Comparison of ENCODE assay signal across 14 cellular contexts in genomic region chr6:32095338-32096086, GRCh38. TPM values are rescaled to one million over a fixed set of nuclear protein-coding genes. Genes with fewer than 3 reads are reported as not detected.
DNase-seq lines count a peak whose midpoint lies in the region; ATAC-seq, FAIRE-seq and TF ChIP-seq lines count a peak whose summit lies in the region.
"Had no signal": no experiment of that assay in that cellular context is flagged by ENCODE, and none has a peak within 500 bp of the region (broad histone marks: within the 10 kb centered on the region; RNA-seq: fewer than 3 reads in every experiment).

No MANE protein-coding gene starts in this region.

- TF ChIP-seq EP300 in H1 (IDR thresholded peaks at IDR 0.05; ENCODE audit: borderline replicate concordance in 1 of 2, low read depth in 2 of 2, low read length in 2 of 2): no peak

- H2BK15ac ChIP-seq in H9 (ENCODE audit: low read depth, low read length) (no peak overlapping the region), H1 (ENCODE audit: low read length) (0 out of 2 replicates have a peak overlapping the region, but pooled peaks have one; percentile 46)

- H3K23me2 ChIP-seq in H9 (ENCODE audit: insufficient read length, low read depth, low read length, poor library complexity, severe bottlenecking) (no peaks in the 10 kb centered on the region), H1 (ENCODE audit: low read depth, low read length) (no peaks in the 10 kb centered on the region)

- no peak overlapping the region; a peak in 1 of 7 replicates for H3K27ac Mint-ChIP-seq in H9
- H3K27ac Mint-ChIP-seq: stimulated activated memory B cell treated with anti-CD40 and anti-IgM and Interleukin-4, amounts not matched to agents 10 μg/mL and 1 μg/mL and 100 μg/mL, for 72 hours had no signal

- no peak overlapping the region for H3T11ph ChIP-seq in H9 (ENCODE audit: low read length)

- H4K5ac ChIP-seq in H9 (ENCODE audit: insufficient read length, low read depth, low read length) (no peak overlapping the region), H1 (ENCODE audit: insufficient read length, low read depth, low read length) (no peak overlapping the region)

- H2AFZ ChIP-seq in H9 (ENCODE audit: low read length): no peak overlapping the region
- no peak overlapping the region for H2AFZ ChIP-seq in H1 (ENCODE audit: low read length)
- H2AFZ ChIP-seq in osteoblast (ENCODE audit: low read length): no peak overlapping the region

- no peak for TF ChIP-seq POLR2A in H1 (IDR thresholded peaks at IDR 0.05; ENCODE audit: control extremely low read depth in 1 of 2, low read depth in 2 of 2, low read length in 2 of 2)
- TF ChIP-seq POLR2A in Peyer's patch (IDR thresholded peaks at IDR 0.05): no peak

- no peak overlapping the region for H3K4me3 ChIP-seq in AG04450 (ENCODE audit: low read depth, low read length)
- H3K4me3 ChIP-seq in H1 (ENCODE audit: extremely low read depth in 1 of 4, insufficient read depth in 2 of 4, low read depth in 3 of 4, low read length in 4 of 4): no peak overlapping the region
- no peak overlapping the region for H3K4me3 ChIP-seq in osteoblast (ENCODE audit: insufficient read depth, low read length)
- no peak overlapping the region for H3K4me3 ChIP-seq in Peyer's patch
- H3K4me3 ChIP-seq: adrenal gland had no signal

- H3K23ac ChIP-seq in H9 (ENCODE audit: insufficient read length, low read depth, low read length) (no peak overlapping the region), H1 (ENCODE audit: insufficient read length) (no peak overlapping the region)

- no peak overlapping the region for H3K4me3 Mint-ChIP-seq in H9
- H3K4me3 Mint-ChIP-seq: stimulated activated memory B cell treated with anti-CD40 and anti-IgM and Interleukin-4, amounts not matched to agents 10 μg/mL and 1 μg/mL and 100 μg/mL, for 72 hours had no signal

- no peaks in the 10 kb centered on the region for H3K36me3 Mint-ChIP-seq in H9 (ENCODE audit: insufficient read depth in 1 of 3, low read depth in 3 of 3)
- H3K36me3 Mint-ChIP-seq: stimulated activated memory B cell treated with anti-CD40 and anti-IgM and Interleukin-4, amounts not matched to agents 10 μg/mL and 1 μg/mL and 100 μg/mL, for 72 hours had no signal

- H3K79me2 ChIP-seq in H9 (ENCODE audit: insufficient read depth, low read length) (no peaks in the 10 kb centered on the region), H1 (ENCODE audit: control insufficient read depth in 1 of 2, insufficient read depth in 2 of 2, low read length in 2 of 2) (no peaks in the 10 kb centered on the region), osteoblast (ENCODE audit: insufficient read depth, low read length) (no peaks in the 10 kb centered on the region)

- H2AK5ac ChIP-seq in H9 (ENCODE audit: insufficient read length, low read length): no peak overlapping the region
- H2AK5ac ChIP-seq in H1 (ENCODE audit: low read depth, low read length): no peak overlapping the region

- H2BK12ac ChIP-seq in H9 (ENCODE audit: insufficient read length, low read depth, low read length) (no peak overlapping the region), H1 (ENCODE audit: low read depth, low read length) (peak overlapping the region; percentile 75; the same call in 1 of the 2 replicates)

- no peak overlapping the region for H3K27ac ChIP-seq in AG04450 (ENCODE audit: low read depth, low read length)
- no peak overlapping the region for H3K27ac ChIP-seq in H9 (ENCODE audit: insufficient read length, low read depth, low read length)
- H3K27ac ChIP-seq in H1 (ENCODE audit: low read depth, low read length): no peak overlapping the region
- H3K27ac ChIP-seq in osteoblast (ENCODE audit: low read depth, low read length): no peak overlapping the region
- H3K27ac ChIP-seq in Peyer's patch: peak overlapping the region in 1 of 4 donors; percentile 1
- H3K27ac ChIP-seq: adrenal gland, neutrophil had no signal

- H2BK120ac ChIP-seq in H9 (ENCODE audit: low read depth, low read length, poor library complexity, severe bottlenecking): no peak overlapping the region
- no peak overlapping the region for H2BK120ac ChIP-seq in H1 (replicated peaks; ENCODE audit: low read depth, low read length)

- H2BK5ac ChIP-seq in H9 (ENCODE audit: insufficient read length, low read length) (no peak overlapping the region), H1 (ENCODE audit: low read depth, low read length) (no peak overlapping the region)

- H3K4me1 ChIP-seq in H9 (ENCODE audit: insufficient read depth, low read length) (no peaks in the 10 kb centered on the region), H1 (replicated peaks in 1 of 4; ENCODE audit: control insufficient read depth in 3 of 4, insufficient read depth in 4 of 4, low read length in 3 of 4) (no peaks in the 10 kb centered on the region), osteoblast (ENCODE audit: insufficient read depth, low read length) (peaks cover 14% of the 10 kb centered on the region), Peyer's patch (peaks cover 0 to 23% (median 0%) of the 10 kb centered on the region in 4 donors)

- CTCF ChIA-PET in AG04450 (lab: Charles Lee): interaction anchor here (2.9 kb wide), 1 partner anchor 23 kb away, joined by 11 read pairs; no protein-coding TSS in a partner anchor
- CTCF ChIA-PET in H1 (lab: Charles Lee; ENCODE audit: partially characterized antibody): interaction anchor here (0.7 to 9.3 kb wide), 12 partner anchors 8 to 207 kb away, joined by 3 to 63 read pairs (median 6); partner anchors contain the start of genes ATF6B and TNXB

- peak in 1 of 2 experiments; percentile 6; a peak in 1 of 4 replicates for TF ChIP-seq RAD21 in H1 (IDR thresholded peaks at IDR 0.05 in 1 of 2, conservative IDR thresholded peaks at IDR 0.05 in 1 of 2; ENCODE audit: low read depth in 2 of 2, low read length in 2 of 2)

- H3K27me3 ChIP-seq in AG04450 (ENCODE audit: control insufficient read depth, insufficient read depth, low read length) (peaks cover 61% of the 10 kb centered on the region), H9 (ENCODE audit: insufficient read depth, low read length) (no peaks in the 10 kb centered on the region), H1 (replicated peaks in 1 of 4; ENCODE audit: control insufficient read depth in 3 of 4, extremely low read depth in 1 of 4, insufficient read depth in 3 of 4, low read length in 3 of 4) (peaks cover 0 to 7% (median 1%) of the 10 kb centered on the region in 4 experiments; a peak in 2 of 7 replicates), osteoblast (ENCODE audit: insufficient read depth, low read length) (peaks cover 71% of the 10 kb centered on the region), Peyer's patch (peaks cover 3 to 15% of the 10 kb centered on the region in 2 donors)

- no peaks in the 10 kb centered on the region for H4K20me1 ChIP-seq in H9 (ENCODE audit: control insufficient read depth, insufficient read depth, insufficient read length)
- H4K20me1 ChIP-seq in H1 (replicated peaks in 1 of 2; ENCODE audit: control insufficient read depth in 1 of 2, insufficient read depth in 2 of 2, low read length in 2 of 2): no peaks in the 10 kb centered on the region
- peaks cover 3% of the 10 kb centered on the region for H4K20me1 ChIP-seq in osteoblast (ENCODE audit: insufficient read depth, low read length)

- H3K9me3 Mint-ChIP-seq in H9: no peaks in the 10 kb centered on the region; a peak in 1 of 5 replicates
- H3K9me3 Mint-ChIP-seq: stimulated activated memory B cell treated with anti-CD40 and anti-IgM and Interleukin-4, amounts not matched to agents 10 μg/mL and 1 μg/mL and 100 μg/mL, for 72 hours had no signal

- no CpG with 5 or more reads among the region's 30 CpGs for WGBS in H9 (ENCODE audit: extremely low coverage, insufficient read length, low lambda C conversion rate)
- 92% methylated on average over 30 of the region's 30 CpGs; no CpG with 5 or more reads in 1 of the 2 experiments for WGBS in H1 (ENCODE audit: extremely low coverage in 1 of 2, insufficient coverage in 1 of 2, insufficient read length in 1 of 2, insufficient replicate concordance in 2 of 2, low coverage in 1 of 2, low lambda C conversion rate in 2 of 2, missing lambda C conversion rate in 1 of 2), 2 experiments

- no peaks in the 10 kb centered on the region for H3K36me3 ChIP-seq in H1 (ENCODE audit: control insufficient read depth in 2 of 4, insufficient read depth in 4 of 4, low read length in 3 of 4)
- H3K36me3 ChIP-seq in osteoblast (ENCODE audit: insufficient read depth, low read length): no peaks in the 10 kb centered on the region
- no peaks in the 10 kb centered on the region for H3K36me3 ChIP-seq in Peyer's patch
- H3K36me3 ChIP-seq: adrenal gland, neutrophil had no signal

- no peaks in the 10 kb centered on the region for H3K79me1 ChIP-seq in H9 (ENCODE audit: insufficient read depth, low read depth, low read length, poor library complexity, severe bottlenecking)
- H3K79me1 ChIP-seq in H1 (ENCODE audit: low read depth, low read length): no peaks in the 10 kb centered on the region

- H3K4ac ChIP-seq in H9 (ENCODE audit: low read depth, low read length) (no peak overlapping the region), H1 (replicated peaks; ENCODE audit: insufficient read length, low read depth, low read length) (no peak overlapping the region)

- POLR2A ChIA-PET in AG04450 (lab: Yijun Ruan, JAX) (no interaction called here), H1 (lab: Charles Lee; ENCODE audit: partially characterized antibody) (interaction anchor here (1.0 to 1.1 kb wide), 2 partner anchors 9 to 11 kb away, joined by 3 to 4 read pairs; no protein-coding TSS in a partner anchor)

- H3K56ac ChIP-seq in H9 (ENCODE audit: insufficient read length, low read depth, low read length): no peak overlapping the region
- no peak overlapping the region for H3K56ac ChIP-seq in H1 (replicated peaks; ENCODE audit: insufficient read length, low read depth, low read length)

- DNase-seq in AG04450 (ENCODE audit: low read depth, low spot score): no peak
- DNase-seq in H9: no peak
- no peak for DNase-seq in H1 (ENCODE audit: low read depth in 1 of 2, low spot score in 2 of 2)
- peak; percentile 69 for DNase-seq in osteoblast (ENCODE audit: insufficient read length, low spot score, missing footprints)
- no peak for DNase-seq in Peyer's patch
- no peak for DNase-seq in stimulated activated CD4-positive, alpha-beta T cell treated with anti-CD3 and anti-CD28 coated beads, Interleukin-15, amount 100 ng/mL, for 24 hours
- no peak for DNase-seq in EL
- DNase-seq: activated CD8-positive, alpha-beta memory T cell treated with anti-CD3 and anti-CD28 coated beads, Interleukin-2, amount 50 U/mL, for 4 hours; adrenal gland; NCI-H1436 treated with DMSO at 0.1 percent for 48 hours; SHP77 treated with DMSO at 0.1 percent for 48 hours had no signal

- H3K4me2 ChIP-seq in H9 (ENCODE audit: insufficient read depth, insufficient read length, low read length) (no peak overlapping the region), H1 (ENCODE audit: insufficient read depth in 1 of 2, low read depth in 2 of 2, low read length in 2 of 2) (no peak overlapping the region; a peak in 1 of 4 replicates), osteoblast (ENCODE audit: insufficient read depth, low read length) (no peak overlapping the region)

- H3K14ac ChIP-seq in H9 (ENCODE audit: insufficient read depth, low read length) (no peak overlapping the region), H1 (ENCODE audit: insufficient read length) (no peak overlapping the region)

- no peak for FAIRE-seq in H1 (lab: Jason Lieb, UNC)

- no peak overlapping the region for H3K9ac ChIP-seq in H9 (ENCODE audit: extremely low read depth, insufficient read length, low read length)
- H3K9ac ChIP-seq in H1 (replicated peaks in 1 of 4; ENCODE audit: extremely low read depth in 1 of 4, low read depth in 3 of 4, low read length in 3 of 4): no peak overlapping the region

- H3K27me3 Mint-ChIP-seq in H9 (ENCODE audit: low read depth): peaks cover 4% of the 10 kb centered on the region

- H3K9me3 ChIP-seq in AG04450 (ENCODE audit: control insufficient read depth, insufficient read depth, low read length) (no peaks in the 10 kb centered on the region; the same call in 1 of the 2 replicates), H9 (ENCODE audit: control insufficient read depth, low read depth, low read length) (no peaks in the 10 kb centered on the region), H1 (ENCODE audit: insufficient read depth in 2 of 2, low read depth in 1 of 2, low read length in 1 of 2) (no peaks in the 10 kb centered on the region), osteoblast (ENCODE audit: low read depth, low read length) (no peaks in the 10 kb centered on the region), Peyer's patch (no peaks in the 10 kb centered on the region)
- H3K9me3 ChIP-seq: adrenal gland, neutrophil had no signal

- H3K18ac ChIP-seq in H9 (ENCODE audit: insufficient read length, low read depth, low read length) (no peak overlapping the region), H1 (ENCODE audit: extremely low read depth, low read length) (no peak overlapping the region)

- ATAC-seq in HG02678 (IDR thresholded peaks at IDR 0.05; ENCODE audit: unreplicated experiment): no peak
- ATAC-seq: stimulated activated memory B cell treated with anti-CD40 and anti-IgM and Interleukin-4, amounts not matched to agents 10 μg/mL and 1 μg/mL and 100 μg/mL, for 72 hours had no signal

- H4K8ac ChIP-seq in H9 (replicated peaks; ENCODE audit: insufficient read length, low read depth, low read length): no peak overlapping the region
- H4K8ac ChIP-seq in H1 (ENCODE audit: extremely low read depth, insufficient read depth, low read length): no peak overlapping the region

- H3K4me1 Mint-ChIP-seq in H9: no peaks in the 10 kb centered on the region; a peak in 1 of 4 replicates

- 0 out of 2 replicates have a peak, but pooled peaks have one; percentile 12 for TF ChIP-seq CTCF in AG04450 (IDR thresholded peaks at IDR 0.05; ENCODE audit: low read depth, low read length)
- peak; percentile 34; the same call in 1 of the 3 replicates for TF ChIP-seq CTCF in H9 (conservative IDR thresholded peaks at IDR 0.05)
- TF ChIP-seq CTCF in H1 (IDR thresholded peaks at IDR 0.05; ENCODE audit: control extremely low read depth in 1 of 3, insufficient read depth in 1 of 3, low read depth in 1 of 3, low read length in 3 of 3): peak; percentile 9 to 35 (median 33); a peak in 2 of 4 replicates
- peak; percentile 16 for TF ChIP-seq CTCF in osteoblast (IDR thresholded peaks at IDR 0.05; ENCODE audit: extremely low read depth, low read depth, low read length)
- no peak for TF ChIP-seq CTCF in Peyer's patch (IDR thresholded peaks at IDR 0.05)

- no peak overlapping the region for H4K91ac ChIP-seq in H9 (ENCODE audit: insufficient read length, low read depth, low read length)
- H4K91ac ChIP-seq in H1 (replicated peaks; ENCODE audit: insufficient read length, low read length): no peak overlapping the region

- H2BK20ac ChIP-seq in H9 (ENCODE audit: low read depth, low read length, poor library complexity, severe bottlenecking) (no peak overlapping the region), H1 (ENCODE audit: low read length) (no peak overlapping the region)

RNA-seq across cellular contexts. Expression of gene TNXB, which starts 13.6 kb away (rescaled TPM):
- polyA plus RNA-seq in AG04450 (2011; rRNA removed) (0.25 and 0.35 TPM in 2 replicates), H1 (2011; rRNA removed) (3.1 and 6.5 TPM in 2 replicates)
- 0.14 and 1.7 TPM in 2 replicates for polyA minus RNA-seq in AG04450 (2011; rRNA and poly(A)+ RNA removed)
- total RNA-seq in H9 (2021) (5.0 and 5.2 TPM in 2 replicates), osteoblast (8.3 and 11.9 TPM in 2 replicates), Peyer's patch (100 to 1,000 TPM in 2 of 4 donors, 10 to 100 TPM in 2; 38.5 to 301 (median 117) TPM)
- 4.8 and 5.5 TPM in 2 replicates for total RNA-seq in H1 (2021; fragmentation: NEBNext Ultra II Directional; extraction: Animal tissue kit (Norgen Biotek cat#: 25700))
- polyA plus RNA-seq in H1 (2011; cell fraction: cytosol; rRNA removed): 3.8 TPM
- polyA plus RNA-seq in H1 (2011; cell fraction: nucleus; rRNA removed): 19.4 TPM
- 2.7 to 5.3 TPM (median 4.8 TPM) in 4 replicates for polyA plus RNA-seq in H1 (2012, experiment 1 of 2)
- 2.0 TPM for polyA plus RNA-seq in H1 (2012, experiment 2 of 2)
- polyA plus RNA-seq in H1 (2013, experiment 1 of 2): 2.0 TPM
- polyA plus RNA-seq in H1 (2013, experiment 2 of 2): 2.4 TPM
- polyA minus RNA-seq in H1 (2011; rRNA and poly(A)+ RNA removed): 2.6 and 3.6 TPM in 2 replicates
- 5.5 TPM for polyA minus RNA-seq in H1 (2011; cell fraction: cytosol; rRNA and poly(A)+ RNA removed)
- polyA minus RNA-seq in H1 (2011; cell fraction: nucleus; rRNA and poly(A)+ RNA removed): 7.9 TPM

RNA-seq across cellular contexts. Expression of gene ATF6B, which starts 32.5 kb away (rescaled TPM):
- polyA plus RNA-seq in AG04450 (2011; rRNA removed) (39.2 and 60.0 TPM in 2 replicates), H1 (2011; rRNA removed) (42.2 and 66.3 TPM in 2 replicates)
- 43.7 and 58.2 TPM in 2 replicates for polyA minus RNA-seq in AG04450 (2011; rRNA and poly(A)+ RNA removed)
- total RNA-seq in H9 (2021) (44.0 and 45.3 TPM in 2 replicates), osteoblast (27.5 and 30.1 TPM in 2 replicates), Peyer's patch (100 to 1,000 TPM in 3 of 4 donors, 10 to 100 TPM in 1; 75.3 to 408 (median 156) TPM)
- 36.2 and 38.1 TPM in 2 replicates for total RNA-seq in H1 (2021; fragmentation: NEBNext Ultra II Directional; extraction: Animal tissue kit (Norgen Biotek cat#: 25700))
- polyA plus RNA-seq in H1 (2011; cell fraction: cytosol; rRNA removed): 37.2 TPM
- 118 TPM for polyA plus RNA-seq in H1 (2011; cell fraction: nucleus; rRNA removed)
- polyA plus RNA-seq in H1 (2012, experiment 1 of 2): 32.9 to 50.0 TPM (median 43.7 TPM) in 4 replicates
- 61.0 TPM for polyA plus RNA-seq in H1 (2012, experiment 2 of 2)
- 39.5 TPM for polyA plus RNA-seq in H1 (2013, experiment 1 of 2)
- 41.1 TPM for polyA plus RNA-seq in H1 (2013, experiment 2 of 2)
- polyA minus RNA-seq in H1 (2011; rRNA and poly(A)+ RNA removed): 28.8 and 31.4 TPM in 2 replicates
- 20.3 TPM for polyA minus RNA-seq in H1 (2011; cell fraction: cytosol; rRNA and poly(A)+ RNA removed)
- 41.5 TPM for polyA minus RNA-seq in H1 (2011; cell fraction: nucleus; rRNA and poly(A)+ RNA removed)

RNA-seq across cellular contexts. Expression of gene FKBPL, which starts 34.6 kb away (rescaled TPM):
- 3.1 and 3.8 TPM in 2 replicates for polyA plus RNA-seq in AG04450 (2011; rRNA removed)
- polyA minus RNA-seq in AG04450 (2011; rRNA and poly(A)+ RNA removed): 3.0 and 3.6 TPM in 2 replicates
- total RNA-seq in H9 (2021): 10.9 and 11.1 TPM in 2 replicates
- total RNA-seq in H1 (2021; fragmentation: NEBNext Ultra II Directional; extraction: Animal tissue kit (Norgen Biotek cat#: 25700)): 9.4 and 10.9 TPM in 2 replicates
- polyA plus RNA-seq in H1 (2011; rRNA removed): 5.4 and 5.8 TPM in 2 replicates
- polyA plus RNA-seq in H1 (2011; cell fraction: cytosol; rRNA removed): 7.0 TPM
- polyA plus RNA-seq in H1 (2011; cell fraction: nucleus; rRNA removed): 6.1 TPM
- polyA plus RNA-seq in H1 (2012, experiment 1 of 2): 9.7 to 13.9 TPM (median 10.9 TPM) in 4 replicates
- 16.2 TPM for polyA plus RNA-seq in H1 (2012, experiment 2 of 2)
- polyA plus RNA-seq in H1 (2013, experiment 1 of 2): 6.4 TPM
- 6.1 TPM for polyA plus RNA-seq in H1 (2013, experiment 2 of 2)
- polyA minus RNA-seq in H1 (2011; rRNA and poly(A)+ RNA removed): 4.7 and 5.1 TPM in 2 replicates
- 3.7 TPM for polyA minus RNA-seq in H1 (2011; cell fraction: cytosol; rRNA and poly(A)+ RNA removed)
- polyA minus RNA-seq in H1 (2011; cell fraction: nucleus; rRNA and poly(A)+ RNA removed): 4.1 TPM
- 9.8 and 11.5 TPM in 2 replicates for total RNA-seq in osteoblast
- total RNA-seq in Peyer's patch: 1 to 10 TPM; 5.1 to 6.6 (median 5.6) TPM

RNA-seq across cellular contexts. Expression of gene PRRT1, which starts 56.2 kb away (rescaled TPM):
- polyA plus RNA-seq in AG04450 (2011; rRNA removed) (0.27 and 0.47 TPM in 2 replicates), H1 (2011; rRNA removed) (0.71 and 1.4 TPM in 2 replicates)
- polyA minus RNA-seq in AG04450 (2011; rRNA and poly(A)+ RNA removed): 0.13 TPM in 1 of 2 replicates, not detected in the other
- total RNA-seq in H9 (2021) (1.8 and 1.9 TPM in 2 replicates), osteoblast (under 0.01 TPM in 1 of 2 replicates, not detected in the other), Peyer's patch (1 to 10 TPM in 3 of 4 donors, not detected in 1; 3.1 to 4.1 (median 3.8) TPM)
- 2.8 TPM in 2 replicates for total RNA-seq in H1 (2021; fragmentation: NEBNext Ultra II Directional; extraction: Animal tissue kit (Norgen Biotek cat#: 25700))
- 0.45 TPM for polyA plus RNA-seq in H1 (2011; cell fraction: cytosol; rRNA removed)
- polyA plus RNA-seq in H1 (2011; cell fraction: nucleus; rRNA removed): 1.8 TPM
- polyA plus RNA-seq in H1 (2012, experiment 1 of 2): 1.9 to 2.8 TPM (median 2.2 TPM) in 4 replicates
- polyA plus RNA-seq in H1 (2012, experiment 2 of 2): 2.5 TPM
- polyA plus RNA-seq in H1 (2013, experiment 1 of 2): 5.9 TPM
- 5.7 TPM for polyA plus RNA-seq in H1 (2013, experiment 2 of 2)
- 0.13 and 0.49 TPM in 2 replicates for polyA minus RNA-seq in H1 (2011; rRNA and poly(A)+ RNA removed)
- polyA minus RNA-seq in H1 (2011; cell fraction: cytosol; rRNA and poly(A)+ RNA removed): 1.1 TPM
- polyA minus RNA-seq in H1 (2011; cell fraction: nucleus; rRNA and poly(A)+ RNA removed): 0.20 TPM

RNA-seq across cellular contexts. Expression of gene CYP21A2, which starts 57.3 kb away (rescaled TPM):
- polyA plus RNA-seq in AG04450 (2011; rRNA removed): 0.05 and 0.06 TPM in 2 replicates
- not detected in 2 replicates for polyA minus RNA-seq in AG04450 (2011; rRNA and poly(A)+ RNA removed)
- total RNA-seq in H9 (2021): not detected in 2 replicates
- total RNA-seq in H1 (2021; fragmentation: NEBNext Ultra II Directional; extraction: Animal tissue kit (Norgen Biotek cat#: 25700)): 0.22 and 0.40 TPM in 2 replicates
- polyA plus RNA-seq in H1 (2011; rRNA removed): 0.14 and 0.23 TPM in 2 replicates
- 0.21 TPM for polyA plus RNA-seq in H1 (2011; cell fraction: cytosol; rRNA removed)
- polyA plus RNA-seq in H1 (2011; cell fraction: nucleus; rRNA removed): 0.71 TPM
- 0.32 to 0.62 TPM (median 0.36 TPM) in 3 of 4 replicates, not detected in the other for polyA plus RNA-seq in H1 (2012, experiment 1 of 2)
- 0.30 TPM for polyA plus RNA-seq in H1 (2012, experiment 2 of 2)
- polyA plus RNA-seq in H1 (2013, experiment 1 of 2): 0.14 TPM
- 0.11 TPM for polyA plus RNA-seq in H1 (2013, experiment 2 of 2)
- polyA minus RNA-seq in H1 (2011; rRNA and poly(A)+ RNA removed): 0.16 TPM in 1 of 2 replicates, not detected in the other
- polyA minus RNA-seq in H1 (2011; cell fraction: cytosol; rRNA and poly(A)+ RNA removed): not detected
- polyA minus RNA-seq in H1 (2011; cell fraction: nucleus; rRNA and poly(A)+ RNA removed): 0.90 TPM
- total RNA-seq in osteoblast: under 0.01 and 0.72 TPM in 2 replicates
- total RNA-seq in Peyer's patch: 1 to 10 TPM in 1 of 4 donors, not detected in 3; 1.2 TPM

Comparison
In these comparisons a context has a peak if more than half of its experiments do, and no peak if none do; other contexts are left out.
1. CTCF ChIP-seq: peak in AG04450 (single experiment), H9 (single experiment), H1 (3 of 3) and osteoblast (single experiment); none in Peyer's patch (0 of 6).